ENCODE assay signal across 8 cellular contexts in the genomic region with DNA sequence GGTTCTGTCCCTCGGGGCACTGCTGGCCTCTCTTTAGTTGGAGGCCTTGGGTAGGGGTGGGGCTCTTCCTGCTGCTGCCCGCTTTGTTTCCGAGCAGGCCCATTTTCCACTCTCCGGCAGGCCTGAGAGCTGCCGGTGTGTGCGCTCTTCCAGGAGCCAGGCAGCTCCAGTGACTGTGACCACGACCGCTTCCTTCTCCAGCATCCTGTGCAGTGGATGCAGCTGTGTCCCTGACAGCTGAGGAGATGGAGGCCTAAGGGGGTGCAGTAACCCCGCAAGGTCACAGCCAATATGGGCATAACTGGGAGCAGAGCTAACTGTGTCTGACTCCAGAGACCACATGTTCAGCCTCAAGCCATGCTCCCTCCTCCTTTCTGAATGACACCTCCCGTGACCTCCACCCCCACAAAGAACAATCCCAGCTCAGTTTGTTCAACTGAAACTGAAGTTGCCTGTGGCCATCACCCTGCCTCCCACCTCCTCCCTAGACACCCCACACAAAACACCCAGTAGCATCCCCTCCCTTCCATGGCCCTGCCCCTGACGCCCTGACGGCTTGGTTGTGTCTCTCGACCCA. TPM values are rescaled to one million over a fixed set of nuclear protein-coding genes. Genes with fewer than 3 reads are reported as not detected.
DNase-seq lines count a peak whose midpoint lies in the region; ATAC-seq and TF ChIP-seq lines count a peak whose summit lies in the region.
"Had no signal": no experiment of that assay in that cellular context is flagged by ENCODE, and none has a peak within 500 bp of the region (broad histone marks: within the 10 kb centered on the region; RNA-seq: fewer than 3 reads in every experiment).

No MANE protein-coding gene starts in this region.

- no peak overlapping the region for H3K4me3 ChIP-seq in choroid plexus epithelial cell (ENCODE audit: low read depth, low read length)
- H3K4me3 ChIP-seq in lower lobe of right lung: no peak overlapping the region
- H3K4me3 ChIP-seq in testis: no peak overlapping the region
- no peak overlapping the region for H3K4me3 ChIP-seq in GM23338

- intact Hi-C loops in lower lobe of right lung (cut with DNase I): no loop called here
- intact Hi-C loops in testis (cut with DNase I; ENCODE audit: low total_unique reads): no loop called here
- intact Hi-C loops in activated T-helper 1 cell treated with anti-CD3 and anti-CD28 coated beads, Interleukin-12 subunit alpha, Interleukin-12 subunit beta, Interleukin-2, Interleukin-4 antibody, amounts not matched to agents 30 ng/mL and 10 ng/mL and 1 ng/mL, durations not matched to agents 14 hours and 24 hours and 36 hours (cut with micrococcal nuclease): no loop called here

- peaks cover 55% of the 10 kb centered on the region for H3K4me1 ChIP-seq in lower lobe of right lung
- peaks cover 49% of the 10 kb centered on the region for H3K4me1 ChIP-seq in testis
- H3K4me1 ChIP-seq in GM23338 (ENCODE audit: insufficient read depth): peaks cover 10% of the 10 kb centered on the region

- peak in 1 of 2 donors; percentile 22 for ATAC-seq in lower lobe of right lung
- no peak for ATAC-seq in GM23338

- H3K27ac Mint-ChIP-seq in GM23338: no peak overlapping the region
- no peak overlapping the region for H3K27ac Mint-ChIP-seq in activated T-helper 1 cell treated with anti-CD3 and anti-CD28 coated beads, Interleukin-12 subunit alpha, Interleukin-12 subunit beta, Interleukin-2, Interleukin-4 antibody, amounts not matched to agents 30 ng/mL and 10 ng/mL and 1 ng/mL, durations not matched to agents 14 hours and 24 hours and 36 hours
- H3K27ac Mint-ChIP-seq: activated naive CD8-positive, alpha-beta T cell treated with anti-CD3 and anti-CD28 coated beads, Interleukin-2, amount 10 ng/mL, durations not matched to agents 7 days and 5 days had no signal

- H3K36me3 Mint-ChIP-seq in GM23338 (ENCODE audit: low read depth): peaks cover 5% of the 10 kb centered on the region; the same call in 2 of the 3 replicates
- peaks cover 36% of the 10 kb centered on the region for H3K36me3 Mint-ChIP-seq in activated T-helper 1 cell treated with anti-CD3 and anti-CD28 coated beads, Interleukin-12 subunit alpha, Interleukin-12 subunit beta, Interleukin-2, Interleukin-4 antibody, amounts not matched to agents 30 ng/mL and 10 ng/mL and 1 ng/mL, durations not matched to agents 14 hours and 24 hours and 36 hours (ENCODE audit: low read depth)

- H3K4me1 Mint-ChIP-seq in GM23338: peaks cover 45% of the 10 kb centered on the region
- H3K4me1 Mint-ChIP-seq in activated T-helper 1 cell treated with anti-CD3 and anti-CD28 coated beads, Interleukin-12 subunit alpha, Interleukin-12 subunit beta, Interleukin-2, Interleukin-4 antibody, amounts not matched to agents 30 ng/mL and 10 ng/mL and 1 ng/mL, durations not matched to agents 14 hours and 24 hours and 36 hours (ENCODE audit: low read depth): peaks cover 13% of the 10 kb centered on the region

- H3K9me3 ChIP-seq in lower lobe of right lung: no peaks in the 10 kb centered on the region
- H3K9me3 ChIP-seq in testis: no peaks in the 10 kb centered on the region

- H3K27me3 ChIP-seq in lower lobe of right lung (ENCODE audit: low read depth) (no peaks in the 10 kb centered on the region), testis (no peaks in the 10 kb centered on the region), GM23338 (ENCODE audit: insufficient read depth) (no peaks in the 10 kb centered on the region)

- no peaks in the 10 kb centered on the region for H3K9me3 Mint-ChIP-seq in GM23338
- no peaks in the 10 kb centered on the region for H3K9me3 Mint-ChIP-seq in activated T-helper 1 cell treated with anti-CD3 and anti-CD28 coated beads, Interleukin-12 subunit alpha, Interleukin-12 subunit beta, Interleukin-2, Interleukin-4 antibody, amounts not matched to agents 30 ng/mL and 10 ng/mL and 1 ng/mL, durations not matched to agents 14 hours and 24 hours and 36 hours
- H3K9me3 Mint-ChIP-seq: activated naive CD8-positive, alpha-beta T cell treated with anti-CD3 and anti-CD28 coated beads, Interleukin-2, amount 10 ng/mL, durations not matched to agents 7 days and 5 days had no signal

- no peak overlapping the region for H3K4me3 Mint-ChIP-seq in GM23338
- no peak overlapping the region for H3K4me3 Mint-ChIP-seq in activated T-helper 1 cell treated with anti-CD3 and anti-CD28 coated beads, Interleukin-12 subunit alpha, Interleukin-12 subunit beta, Interleukin-2, Interleukin-4 antibody, amounts not matched to agents 30 ng/mL and 10 ng/mL and 1 ng/mL, durations not matched to agents 14 hours and 24 hours and 36 hours
- H3K4me3 Mint-ChIP-seq: activated naive CD8-positive, alpha-beta T cell treated with anti-CD3 and anti-CD28 coated beads, Interleukin-2, amount 10 ng/mL, durations not matched to agents 7 days and 5 days had no signal

- no peak overlapping the region for H3K4me2 ChIP-seq in GM23338

- TF ChIP-seq CTCF in choroid plexus epithelial cell (conservative IDR thresholded peaks at IDR 0.05; ENCODE audit: low read depth, low read length) (no peak), lower lobe of right lung (IDR thresholded peaks at IDR 0.05) (no peak), testis (IDR thresholded peaks at IDR 0.05) (no peak), GM23338 (conservative IDR thresholded peaks at IDR 0.05; ENCODE audit: low read depth in 2 of 2) (no peak)

- H3K27ac ChIP-seq in lower lobe of right lung (peak overlapping the region; percentile 77), testis (peak overlapping the region; percentile 84 to 89), GM23338 (ENCODE audit: low read depth) (no peak overlapping the region)

- H3K79me2 ChIP-seq in GM23338 (replicated peaks; ENCODE audit: insufficient read depth): no peaks in the 10 kb centered on the region

- TF ChIP-seq POLR2A in testis (IDR thresholded peaks at IDR 0.05): no peak

- no peaks in the 10 kb centered on the region for H3F3A ChIP-seq in GM23338 (replicated peaks; ENCODE audit: low read depth)

- H4K20me1 ChIP-seq in GM23338 (replicated peaks; ENCODE audit: insufficient read depth): no peaks in the 10 kb centered on the region

- no peaks in the 10 kb centered on the region for H3K9me2 ChIP-seq in GM23338 (ENCODE audit: insufficient read depth)

- peaks cover 58% of the 10 kb centered on the region for H3K36me3 ChIP-seq in lower lobe of right lung
- no peaks in the 10 kb centered on the region for H3K36me3 ChIP-seq in testis (ENCODE audit: low read depth, missing control alignments)
- H3K36me3 ChIP-seq in GM23338 (ENCODE audit: insufficient read depth): no peaks in the 10 kb centered on the region

- peak; percentile 22 for DNase-seq in MV-4-11 (lab: John Stamatoyannopoulos, UW)
- peak; percentile 47 for DNase-seq in choroid plexus epithelial cell (ENCODE audit: low read depth)
- no peak for DNase-seq in lower lobe of right lung
- peak; percentile 77 for DNase-seq in testis
- no peak for DNase-seq in activated CD4-positive, alpha-beta T cell treated with anti-CD3 and anti-CD28 coated beads, Interleukin-2, amount 50 U/mL, for 4 hours
- DNase-seq in GM23338 (ENCODE audit: low spot score): no peak
- DNase-seq in activated T-helper 1 cell treated with anti-CD3 and anti-CD28 coated beads, Interleukin-12 subunit alpha, Interleukin-12 subunit beta, Interleukin-2, Interleukin-4 antibody, amounts not matched to agents 30 ng/mL and 10 ng/mL and 1 ng/mL, durations not matched to agents 14 hours and 24 hours and 36 hours (ENCODE audit: low spot score): no peak
- DNase-seq: activated naive CD8-positive, alpha-beta T cell treated with anti-CD3 and anti-CD28 coated beads, Interleukin-2, amount 10 ng/mL, durations not matched to agents 7 days and 5 days had no signal

- H3K27me3 Mint-ChIP-seq in GM23338 (ENCODE audit: insufficient read depth, low read depth, poor library complexity): peaks cover 22% of the 10 kb centered on the region
- H3K27me3 Mint-ChIP-seq in activated T-helper 1 cell treated with anti-CD3 and anti-CD28 coated beads, Interleukin-12 subunit alpha, Interleukin-12 subunit beta, Interleukin-2, Interleukin-4 antibody, amounts not matched to agents 30 ng/mL and 10 ng/mL and 1 ng/mL, durations not matched to agents 14 hours and 24 hours and 36 hours (ENCODE audit: insufficient read depth): no peaks in the 10 kb centered on the region
- H3K27me3 Mint-ChIP-seq: activated naive CD8-positive, alpha-beta T cell treated with anti-CD3 and anti-CD28 coated beads, Interleukin-2, amount 10 ng/mL, durations not matched to agents 7 days and 5 days had no signal

- 51 to 62% methylated on average over 6 to 12 of the region's 13 CpGs for WGBS in testis, 2 donors

- H2AFZ ChIP-seq in GM23338: no peak overlapping the region

TF ChIP-seq in GM23338, 12 proteins besides CTCF, POLR2A, EP300 and RAD21 (continues in another document):
- TF ChIP-seq EZH2phosphoT487 (IDR thresholded peaks at IDR 0.05; ENCODE audit: unreplicated experiment) (no peak), POLR2AphosphoS5 (IDR thresholded peaks at IDR 0.05; ENCODE audit: low read depth) (no peak), CREB1 (CRISPR knock-in tag; IDR thresholded peaks at IDR 0.05; ENCODE audit: low read depth) (no peak)
- TF ChIP-seq, protein P1, sequence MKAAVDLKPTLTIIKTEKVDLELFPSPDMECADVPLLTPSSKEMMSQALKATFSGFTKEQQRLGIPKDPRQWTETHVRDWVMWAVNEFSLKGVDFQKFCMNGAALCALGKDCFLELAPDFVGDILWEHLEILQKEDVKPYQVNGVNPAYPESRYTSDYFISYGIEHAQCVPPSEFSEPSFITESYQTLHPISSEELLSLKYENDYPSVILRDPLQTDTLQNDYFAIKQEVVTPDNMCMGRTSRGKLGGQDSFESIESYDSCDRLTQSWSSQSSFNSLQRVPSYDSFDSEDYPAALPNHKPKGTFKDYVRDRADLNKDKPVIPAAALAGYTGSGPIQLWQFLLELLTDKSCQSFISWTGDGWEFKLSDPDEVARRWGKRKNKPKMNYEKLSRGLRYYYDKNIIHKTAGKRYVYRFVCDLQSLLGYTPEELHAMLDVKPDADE (IDR thresholded peaks at IDR 0.05): no peak

RNA-seq across cellular contexts. Expression of gene SPATA2, which starts 28.0 kb away (rescaled TPM):
- total RNA-seq in lower lobe of right lung: 7.2 TPM
- total RNA-seq in testis: 10 to 100 TPM; 21.9 to 26.0 TPM
- polyA plus RNA-seq in testis (ENCODE audit: insufficient read depth, low read depth, low replicate concordance): 30.7 TPM
- total RNA-seq in GM23338 (2014; rRNA removed; shearing (Covaris generic)): 8.7 and 9.3 TPM in 2 replicates
- 4.9 and 5.3 TPM in 2 replicates for polyA plus RNA-seq in GM23338 (2016; fragmentation: Nextera tagmentation; extraction: Ambion mirVana)
- total RNA-seq in activated T-helper 1 cell treated with anti-CD3 and anti-CD28 coated beads, Interleukin-12 subunit alpha, Interleukin-12 subunit beta, Interleukin-2, Interleukin-4 antibody, amounts not matched to agents 30 ng/mL and 10 ng/mL and 1 ng/mL, durations not matched to agents 14 hours and 24 hours and 36 hours: 9.7 and 10.4 TPM in 2 replicates

RNA-seq across cellular contexts. Expression of gene RNF114, which starts 48.9 kb away (rescaled TPM):
- total RNA-seq in lower lobe of right lung: 63.0 TPM
- 100 to 1,000 TPM; 472 to 531 TPM for total RNA-seq in testis
- polyA plus RNA-seq in testis (ENCODE audit: insufficient read depth, low read depth, low replicate concordance): 479 TPM
- 211 and 279 TPM in 2 replicates for total RNA-seq in GM23338 (2014; rRNA removed; shearing (Covaris generic))
- polyA plus RNA-seq in GM23338 (2016; fragmentation: Nextera tagmentation; extraction: Ambion mirVana): 153 and 155 TPM in 2 replicates
- total RNA-seq in activated T-helper 1 cell treated with anti-CD3 and anti-CD28 coated beads, Interleukin-12 subunit alpha, Interleukin-12 subunit beta, Interleukin-2, Interleukin-4 antibody, amounts not matched to agents 30 ng/mL and 10 ng/mL and 1 ng/mL, durations not matched to agents 14 hours and 24 hours and 36 hours: 58.7 and 60.3 TPM in 2 replicates

Comparison
In these comparisons a context has a peak if more than half of its experiments do, and no peak if none do; other contexts are left out.
1. DNase-seq: peak in MV-4-11 (single experiment), choroid plexus epithelial cell (single experiment) and testis (single experiment); none in lower lobe of right lung (single experiment), activated CD4-positive, alpha-beta T cell treated with anti-CD3 and anti-CD28 coated beads, Interleukin-2, amount 50 U/mL, for 4 hours (0 of 2), GM23338 (single experiment) and activated T-helper 1 cell treated with anti-CD3 and anti-CD28 coated beads, Interleukin-12 subunit alpha, Interleukin-12 subunit beta, Interleukin-2, Interleukin-4 antibody, amounts not matched to agents 30 ng/mL and 10 ng/mL and 1 ng/mL, durations not matched to agents 14 hours and 24 hours and 36 hours (single experiment).